In genomic region chr11:117421471-117421870, GRCh38 we compare ENCODE assay signal across 16 cellular contexts.
A peak's percentile ranks its signal among the peaks of the same experiment; 100 is the strongest.
DNase-seq lines count a peak whose midpoint lies in the region; ATAC-seq and TF ChIP-seq lines count a peak whose summit lies in the region.
"Had no signal": no experiment of that assay in that cellular context is flagged by ENCODE, and none has a peak within 500 bp of the region (broad histone marks: within the 10 kb centered on the region; RNA-seq: fewer than 3 reads in every experiment).

No MANE protein-coding gene starts in this region.

- H3K27ac Mint-ChIP-seq in activated T-cell treated with anti-CD3 and anti-CD28 coated beads, Interleukin-2, amount 50 U/mL, for 24 hours = no peak overlapping the region

- dilution Hi-C loops in mammary epithelial cell (cut with HindIII; ENCODE audit: low sequenced_read_pairs) = loop anchor here (10.0 kb wide), 1 partner anchor 293 kb away; no protein-coding TSS in a partner anchor

- TF ChIP-seq CTCF in coronary artery (IDR thresholded peaks at IDR 0.05) (no peak), stomach (IDR thresholded peaks at IDR 0.05) (no peak), mammary epithelial cell (conservative IDR thresholded peaks at IDR 0.05 in 1 of 2, IDR thresholded peaks at IDR 0.05 in 1 of 2; ENCODE audit: extremely low read depth in 1 of 2, insufficient read depth in 1 of 2, low read depth in 1 of 2, low read length in 2 of 2) (no peak)

- no peak for TF ChIP-seq POLR2A in stomach (IDR thresholded peaks at IDR 0.05)

- no peak for TF ChIP-seq EP300 in stomach (IDR thresholded peaks at IDR 0.05)

- DNase-seq in activated T-cell treated with anti-CD3 and anti-CD28 coated beads, Interleukin-2, amount 50 U/mL, for 24 hours = peak; percentile 11
- no peak for DNase-seq in activated T-cell treated with anti-CD3 and anti-CD28 coated beads, Interleukin-2, amount 50 U/mL, for 1 hour
- peak; percentile 28 for DNase-seq in coronary artery (ENCODE audit: low spot score)
- DNase-seq in mesenteric fat pad (ENCODE audit: low spot score) = peak; percentile 35
- DNase-seq in stomach = peak; percentile 3
- DNase-seq in ureter (ENCODE audit: low spot score) = no peak
- no peak for DNase-seq in mammary epithelial cell
- DNase-seq: 8988T; AML-193; CD8-positive, alpha-beta memory T cell; GM23248 had no signal

- WGBS in stomach, 5 donors = 77 to 87% (median 81%) methylated on average over 8 of the region's 8 CpGs
- WGBS in mammary epithelial cell (ENCODE audit: low coverage, missing lambda C conversion rate) = 61% methylated on average over 8 of the region's 8 CpGs

- peaks cover 0 to 6% (median 5%) of the 10 kb centered on the region in 4 donors for H3K4me1 ChIP-seq in stomach
- no peaks in the 10 kb centered on the region for H3K4me1 ChIP-seq in mammary epithelial cell (ENCODE audit: insufficient read depth, low read length)

- no TSS peak for BruUV-seq in mammary epithelial cell (replicated peaks; lab: Mats Ljungman, UMichigan)

- no peak overlapping the region for H3K27ac ChIP-seq in coronary artery
- no peak overlapping the region for H3K27ac ChIP-seq in stomach
- no peak overlapping the region for H3K27ac ChIP-seq in mammary epithelial cell (ENCODE audit: insufficient read depth, low read depth, low read length)
- H3K27ac ChIP-seq: BLaER1, GM23248 had no signal

- CTCF ChIA-PET in mammary epithelial cell (lab: Charles Lee; ENCODE audit: low non-redundant PET) = no interaction called here

- intact Hi-C loops in stomach (cut with DNase I; ENCODE audit: low total_unique reads) (loop anchor here (10.0 kb wide), 1 partner anchor 373 kb away; the partner anchor contains the start of gene DSCAML1), mammary epithelial cell (cut with micrococcal nuclease) (loop anchor here (10.0 kb wide), 1 partner anchor 173 kb away; no protein-coding TSS in a partner anchor)

- no peak overlapping the region for H3K9ac ChIP-seq in mammary epithelial cell (ENCODE audit: insufficient read depth, low read length)
- H3K9ac ChIP-seq: BLaER1, GM23248 had no signal

- no peaks in the 10 kb centered on the region for H3K36me3 Mint-ChIP-seq in activated T-cell treated with anti-CD3 and anti-CD28 coated beads, Interleukin-2, amount 50 U/mL, for 24 hours (ENCODE audit: low read depth)
- H3K36me3 Mint-ChIP-seq: CD8-positive, alpha-beta memory T cell had no signal

- H3K4me3 ChIP-seq in coronary artery (no peak overlapping the region), stomach (no peak overlapping the region), mammary epithelial cell (replicated peaks in 1 of 3; ENCODE audit: insufficient read depth in 1 of 3, low read depth in 2 of 3, low read length in 3 of 3) (no peak overlapping the region)
- H3K4me3 ChIP-seq: BLaER1, GM23248 had no signal

- in situ Hi-C loops in mammary epithelial cell (cut with MboI; ENCODE audit: low sequenced_read_pairs in 2 of 2) = loop anchor here in 1 of 2 donors (10.0 kb wide), 1 partner anchor 523 kb away; no protein-coding TSS in a partner anchor

- H3K9me3 Mint-ChIP-seq in activated T-cell treated with anti-CD3 and anti-CD28 coated beads, Interleukin-2, amount 50 U/mL, for 24 hours = no peaks in the 10 kb centered on the region
- H3K9me3 Mint-ChIP-seq: CD8-positive, alpha-beta memory T cell had no signal

- no peak for ATAC-seq in GM18520 (IDR thresholded peaks at IDR 0.05; ENCODE audit: unreplicated experiment)
- ATAC-seq: HCT116, HepG2 had no signal

- no peaks in the 10 kb centered on the region for H3K4me1 Mint-ChIP-seq in activated T-cell treated with anti-CD3 and anti-CD28 coated beads, Interleukin-2, amount 50 U/mL, for 24 hours (ENCODE audit: low read depth)

- H2AFZ ChIP-seq in mammary epithelial cell (ENCODE audit: low read depth, low read length) = no peak overlapping the region
- H2AFZ ChIP-seq: GM23248 had no signal

- H3K4me3 Mint-ChIP-seq in activated T-cell treated with anti-CD3 and anti-CD28 coated beads, Interleukin-2, amount 50 U/mL, for 24 hours = no peak overlapping the region
- H3K4me3 Mint-ChIP-seq: CD8-positive, alpha-beta memory T cell had no signal

- H3K27me3 Mint-ChIP-seq in activated T-cell treated with anti-CD3 and anti-CD28 coated beads, Interleukin-2, amount 50 U/mL, for 24 hours = no peaks in the 10 kb centered on the region

- H3K79me2 ChIP-seq in mammary epithelial cell (ENCODE audit: insufficient read depth, low read length) = no peaks in the 10 kb centered on the region

- H4K20me1 ChIP-seq in mammary epithelial cell (ENCODE audit: insufficient read depth, low read length) = no peaks in the 10 kb centered on the region
- H4K20me1 ChIP-seq: BLaER1 had no signal

- no peaks in the 10 kb centered on the region for H3K36me3 ChIP-seq in stomach
- H3K36me3 ChIP-seq in mammary epithelial cell (ENCODE audit: insufficient read depth, low read length) = no peaks in the 10 kb centered on the region
- H3K36me3 ChIP-seq: BLaER1 had no signal

- H3K27me3 ChIP-seq in stomach (peaks cover 0 to 27% (median 0%) of the 10 kb centered on the region in 3 donors), mammary epithelial cell (ENCODE audit: insufficient read depth, low read length) (no peaks in the 10 kb centered on the region)
- H3K27me3 ChIP-seq: BLaER1 had no signal

- H3K4me2 ChIP-seq in mammary epithelial cell (ENCODE audit: insufficient read depth, low read depth, low read length) = no peak overlapping the region
- H3K4me2 ChIP-seq: BLaER1 had no signal

- H3K9me3 ChIP-seq in stomach (no peaks in the 10 kb centered on the region), mammary epithelial cell (replicated peaks; ENCODE audit: insufficient read depth, low read length) (no peaks in the 10 kb centered on the region)
- H3K9me3 ChIP-seq: BLaER1, Caco-2 had no signal

Comparison
In these comparisons a context has a peak if more than half of its experiments do, and no peak if none do; other contexts are left out.
1. DNase-seq: peak in activated T-cell treated with anti-CD3 and anti-CD28 coated beads, Interleukin-2, amount 50 U/mL, for 24 hours (single experiment), coronary artery (single experiment), mesenteric fat pad (single experiment) and stomach (single experiment); none in activated T-cell treated with anti-CD3 and anti-CD28 coated beads, Interleukin-2, amount 50 U/mL, for 1 hour (single experiment), ureter (single experiment) and mammary epithelial cell (single experiment).